In the genomic region with DNA sequence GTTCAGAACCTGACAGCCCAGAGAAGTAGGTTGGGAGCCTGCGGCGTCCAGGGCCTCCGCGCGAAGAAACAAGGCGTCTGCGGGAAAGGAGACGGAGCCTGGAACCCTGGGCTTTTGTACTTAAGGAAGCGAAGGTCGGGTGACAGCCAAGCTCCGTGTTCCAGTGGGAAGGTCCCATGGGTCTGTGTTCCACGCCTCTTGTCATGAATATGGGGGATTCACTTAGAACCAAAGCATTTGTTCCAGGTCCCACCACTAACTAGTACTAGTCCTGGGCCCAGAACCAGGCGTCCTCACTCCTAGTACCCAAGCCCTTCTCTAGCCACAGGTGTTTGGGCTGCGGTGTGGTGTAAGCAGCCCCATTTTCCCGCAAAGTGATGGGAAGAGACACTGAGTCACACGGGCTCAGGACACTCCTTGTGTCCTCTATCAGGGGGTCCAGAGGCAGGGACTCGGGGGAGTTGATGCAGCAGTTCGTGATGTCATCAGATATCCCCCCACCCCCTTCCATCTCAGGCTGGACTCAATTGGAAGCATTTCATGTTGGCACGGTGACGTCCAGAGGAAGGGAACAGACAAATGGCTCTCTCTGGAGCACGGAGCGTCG, we compare ENCODE assay signal across 8 cellular contexts. TPM values are rescaled to one million over a fixed set of nuclear protein-coding genes. Genes with fewer than 3 reads are reported as not detected.
DNase-seq lines count a peak whose midpoint lies in the region; ATAC-seq and TF ChIP-seq lines count a peak whose summit lies in the region.
"Not testable (repeated sequence)": the region's sequence is repeated elsewhere in the genome, so short reads cannot be mapped to it uniquely, and the experiment has no call there.

No MANE protein-coding gene starts in this region.

- peak overlapping the region; percentile 84 for H3K4me2 ChIP-seq in OCI-LY3 (ENCODE audit: low read length)
- H3K4me2 ChIP-seq in mesendoderm (ENCODE audit: low read length), result not testable (repeated sequence)

- not testable (repeated sequence) for H2AFZ ChIP-seq in OCI-LY3 (ENCODE audit: low read depth, low read length)

- WGBS in heart left ventricle, 4 donors, result 43 to 61% (median 51%) methylated on average over 2 to 19 of the region's 23 CpGs
- no CpG with 5 or more reads among the region's 23 CpGs for WGBS in mesendoderm (ENCODE audit: extremely low coverage, insufficient coverage, low lambda C conversion rate)
- WGBS in transverse colon (ENCODE audit: low coverage in 1 of 2), 2 donors, result 69% methylated on average over 19 of the region's 23 CpGs; no CpG with 5 or more reads in 1 of the 2 donors

- DNase-seq in activated T-cell treated with anti-CD3 and anti-CD28 coated beads, Interleukin-2, amount 50 U/mL, for 72 hours; heart left ventricle; mesendoderm; skeletal muscle cell (ENCODE audit: low read depth); transverse colon: not testable (repeated sequence)

- peaks cover 30 to 35% of the 10 kb centered on the region in 2 donors for H3K36me3 Mint-ChIP-seq in activated T-cell treated with anti-CD3 and anti-CD28 coated beads, Interleukin-2, amount 50 U/mL, for 72 hours (ENCODE audit: insufficient read depth in 2 of 2)
- H3K36me3 Mint-ChIP-seq in dendritic cell treated with granulocyte-macrophage colony-stimulating factor and Interleukin-4, amounts not matched to agents 40 ng/mL and 50 ng/mL, for 4 days (ENCODE audit: low read depth), result peaks cover 33% of the 10 kb centered on the region

- not testable (repeated sequence) for H3K27ac ChIP-seq in OCI-LY3 (ENCODE audit: low read length); mesendoderm (ENCODE audit: low read depth, low read length)
- H3K27ac ChIP-seq in heart left ventricle (peak overlapping the region; percentile 81 to 95 (median 91)), transverse colon (peak overlapping the region; percentile 80 to 86 (median 82))

- H3K9me3 ChIP-seq in ES-I3 (ENCODE audit: control insufficient read depth, insufficient read depth, low read length); OCI-LY3 (ENCODE audit: insufficient read depth, low read length); heart left ventricle; transverse colon: not testable (repeated sequence)

- H3K79me1 ChIP-seq in mesendoderm (ENCODE audit: low read length), result not testable (repeated sequence)

- not testable (repeated sequence) for H4K5ac ChIP-seq in mesendoderm (ENCODE audit: low read length)

- not testable (repeated sequence) for H2AK5ac ChIP-seq in mesendoderm (ENCODE audit: low read length)

- H3K79me2 ChIP-seq in OCI-LY3 (ENCODE audit: low read length), result peaks cover 21% of the 10 kb centered on the region
- peaks cover 39% of the 10 kb centered on the region for H3K79me2 ChIP-seq in mesendoderm (ENCODE audit: control insufficient read depth, insufficient read depth, low read length)

- peak overlapping the region; percentile 66 for H3K18ac ChIP-seq in mesendoderm (ENCODE audit: low read length)

- not testable (repeated sequence) for ATAC-seq in activated T-cell treated with anti-CD3 and anti-CD28 coated beads, Interleukin-2, amount 50 U/mL, for 72 hours (replicated peaks in 1 of 2)
- ATAC-seq in heart left ventricle, result peak in 2 of 4 donors; percentile 2 to 31

- H4K20me1 ChIP-seq in OCI-LY3 (ENCODE audit: insufficient read depth, low read length), result not testable (repeated sequence)

- H3K4me3 ChIP-seq in OCI-LY3 (ENCODE audit: low read length) (peak overlapping the region; percentile 89), heart left ventricle (peak overlapping the region in 11 of 12 donors; percentile 56 to 98 (median 86)), skeletal muscle cell (ENCODE audit: low read depth, low read length) (peak overlapping the region; percentile 53), transverse colon (peak overlapping the region in 3 of 4 donors; percentile 60 to 68 (median 68))
- not testable (repeated sequence) for H3K4me3 ChIP-seq in mesendoderm (ENCODE audit: low read length)

- H3K56ac ChIP-seq in mesendoderm (ENCODE audit: low read length), result peak overlapping the region; percentile 99

- not testable (repeated sequence) for H2BK15ac ChIP-seq in mesendoderm (replicated peaks; ENCODE audit: low read depth)

- in situ Hi-C loops in transverse colon (cut with MboI; ENCODE audit: low pct_ligation_motif_present in 1 of 4, low pct_unique_long_range_greater_than_20kb in 1 of 4, low sequenced_read_pairs in 3 of 4), result loop anchor here in 1 of 4 donors (10.0 kb wide), 1 partner anchor 49 kb away; no protein-coding TSS in a partner anchor

- H3K27ac Mint-ChIP-seq in activated T-cell treated with anti-CD3 and anti-CD28 coated beads, Interleukin-2, amount 50 U/mL, for 72 hours, result not testable (repeated sequence)
- peak overlapping the region; percentile 92 for H3K27ac Mint-ChIP-seq in dendritic cell treated with granulocyte-macrophage colony-stimulating factor and Interleukin-4, amounts not matched to agents 40 ng/mL and 50 ng/mL, for 4 days

- not testable (repeated sequence) for H4K8ac ChIP-seq in mesendoderm (ENCODE audit: low read depth, low read length)

- peaks cover 53% of the 10 kb centered on the region for H3K4me1 Mint-ChIP-seq in activated T-cell treated with anti-CD3 and anti-CD28 coated beads, Interleukin-2, amount 50 U/mL, for 72 hours (ENCODE audit: low read depth)
- peaks cover 43% of the 10 kb centered on the region for H3K4me1 Mint-ChIP-seq in dendritic cell treated with granulocyte-macrophage colony-stimulating factor and Interleukin-4, amounts not matched to agents 40 ng/mL and 50 ng/mL, for 4 days (ENCODE audit: low read depth)

- H3K36me3 ChIP-seq in ES-I3 (ENCODE audit: insufficient read depth, low read length) (peaks cover 11% of the 10 kb centered on the region; the same call in 1 of the 2 replicates), OCI-LY3 (replicated peaks; ENCODE audit: low read depth, low read length) (peaks cover 16% of the 10 kb centered on the region), heart left ventricle (peaks cover 0 to 18% (median 15%) of the 10 kb centered on the region in 9 donors)
- H3K36me3 ChIP-seq in mesendoderm (ENCODE audit: control insufficient read depth, insufficient read depth, low read length); transverse colon: not testable (repeated sequence)

- H3K27me3 ChIP-seq in OCI-LY3 (ENCODE audit: low read depth, low read length); heart left ventricle; mesendoderm (ENCODE audit: insufficient read depth, low read length, poor library complexity); transverse colon: not testable (repeated sequence)

- not testable (repeated sequence) for H2BK120ac ChIP-seq in mesendoderm (ENCODE audit: low read depth, low read length)

- H3K4me3 Mint-ChIP-seq in activated T-cell treated with anti-CD3 and anti-CD28 coated beads, Interleukin-2, amount 50 U/mL, for 72 hours, result peak overlapping the region; percentile 99
- H3K4me3 Mint-ChIP-seq in dendritic cell treated with granulocyte-macrophage colony-stimulating factor and Interleukin-4, amounts not matched to agents 40 ng/mL and 50 ng/mL, for 4 days, result peak overlapping the region; percentile 93

- H3K27me3 Mint-ChIP-seq in activated T-cell treated with anti-CD3 and anti-CD28 coated beads, Interleukin-2, amount 50 U/mL, for 72 hours (ENCODE audit: low read depth), result not testable (repeated sequence)
- H3K27me3 Mint-ChIP-seq in dendritic cell treated with granulocyte-macrophage colony-stimulating factor and Interleukin-4, amounts not matched to agents 40 ng/mL and 50 ng/mL, for 4 days, result peaks cover 10% of the 10 kb centered on the region

- TF ChIP-seq EP300 in transverse colon (IDR thresholded peaks at IDR 0.05; ENCODE audit: low read depth), result not testable (repeated sequence)

- TF ChIP-seq CTCF in OCI-LY3 (IDR thresholded peaks at IDR 0.05; ENCODE audit: low read depth, low read length); heart left ventricle (IDR thresholded peaks at IDR 0.05); transverse colon (IDR thresholded peaks at IDR 0.05): not testable (repeated sequence)

- H2BK5ac ChIP-seq in mesendoderm (ENCODE audit: low read length), result not testable (repeated sequence)

- H3K23ac ChIP-seq in mesendoderm (ENCODE audit: low read length), result not testable (repeated sequence)

- intact Hi-C loops in dendritic cell treated with granulocyte-macrophage colony-stimulating factor and Interleukin-4, amounts not matched to agents 40 ng/mL and 50 ng/mL, for 4 days (cut with micrococcal nuclease); transverse colon (cut with DNase I; ENCODE audit: low total_unique reads): not testable (repeated sequence)
- intact Hi-C loops in heart left ventricle (cut with DNase I), result loop anchor here in 5 of 10 donors (2.0 to 10.0 kb wide), 5 partner anchors 27 to 57 kb away; no protein-coding TSS in a partner anchor

- H3K9me3 Mint-ChIP-seq in activated T-cell treated with anti-CD3 and anti-CD28 coated beads, Interleukin-2, amount 50 U/mL, for 72 hours; dendritic cell treated with granulocyte-macrophage colony-stimulating factor and Interleukin-4, amounts not matched to agents 40 ng/mL and 50 ng/mL, for 4 days: not testable (repeated sequence)

- not testable (repeated sequence) for TF ChIP-seq POLR2A in heart left ventricle (IDR thresholded peaks at IDR 0.05); transverse colon (IDR thresholded peaks at IDR 0.05)

- peak overlapping the region; percentile 80; the same call in 1 of the 2 replicates for H3K9ac ChIP-seq in ES-I3 (ENCODE audit: low read depth, low read length)
- H3K9ac ChIP-seq in OCI-LY3 (ENCODE audit: low read length), result peak overlapping the region; percentile 70
- peak overlapping the region; percentile 1 for H3K9ac ChIP-seq in mesendoderm (ENCODE audit: low read length)

- peaks cover 19% of the 10 kb centered on the region for H3K4me1 ChIP-seq in ES-I3 (ENCODE audit: insufficient read depth, low read length)
- H3K4me1 ChIP-seq in OCI-LY3 (ENCODE audit: low read length), result peaks cover 31% of the 10 kb centered on the region
- peaks cover 0 to 41% (median 21%) of the 10 kb centered on the region in 12 donors for H3K4me1 ChIP-seq in heart left ventricle
- not testable (repeated sequence) for H3K4me1 ChIP-seq in mesendoderm (ENCODE audit: control insufficient read depth, low read depth, low read length)
- peaks cover 0 to 21% (median 7%) of the 10 kb centered on the region in 4 donors for H3K4me1 ChIP-seq in transverse colon

- not testable (repeated sequence) for H3K4ac ChIP-seq in mesendoderm (ENCODE audit: low read depth, low read length)

RNA-seq across cellular contexts. Expression of gene SERPINB9, which starts 0.6 kb away (rescaled TPM):
- total RNA-seq in activated T-cell treated with anti-CD3 and anti-CD28 coated beads, Interleukin-2, amount 50 U/mL, for 72 hours, result 10 to 100 TPM; 70.7 to 96.1 TPM
- total RNA-seq in heart left ventricle, result 10 to 100 TPM in 1 of 9 donors, 1 to 10 TPM in 8; 2.1 to 16.7 (median 5.4) TPM
- polyA plus RNA-seq in heart left ventricle, result 1 to 10 TPM; 2.1 to 2.7 TPM
- 281 TPM for polyA plus RNA-seq in mesendoderm (2013, experiment 1 of 2)
- polyA plus RNA-seq in mesendoderm (2013, experiment 2 of 2), result 280 TPM
- 1 to 10 TPM; 1.4 to 8.7 (median 6.1) TPM for total RNA-seq in transverse colon

Comparison
In these comparisons a context has a peak if more than half of its experiments do, and no peak if none do; other contexts are left out.
1. H3K9ac ChIP-seq: peak in every context shown above with its lines; median percentile 80 in ES-I3; 70 in OCI-LY3; 1 in mesendoderm.
2. RNA of gene SERPINB9, which starts 0.6 kb away (total RNA-seq): 70.7 to 96.1 TPM in activated T-cell treated with anti-CD3 and anti-CD28 coated beads, Interleukin-2, amount 50 U/mL, for 72 hours; 1.4 to 8.7 TPM in transverse colon and 2.1 to 16.7 TPM in heart left ventricle; every median in the first group is over 4 times any median in the second.